ENCODE assay signal across 8 cellular contexts in the genomic region with DNA sequence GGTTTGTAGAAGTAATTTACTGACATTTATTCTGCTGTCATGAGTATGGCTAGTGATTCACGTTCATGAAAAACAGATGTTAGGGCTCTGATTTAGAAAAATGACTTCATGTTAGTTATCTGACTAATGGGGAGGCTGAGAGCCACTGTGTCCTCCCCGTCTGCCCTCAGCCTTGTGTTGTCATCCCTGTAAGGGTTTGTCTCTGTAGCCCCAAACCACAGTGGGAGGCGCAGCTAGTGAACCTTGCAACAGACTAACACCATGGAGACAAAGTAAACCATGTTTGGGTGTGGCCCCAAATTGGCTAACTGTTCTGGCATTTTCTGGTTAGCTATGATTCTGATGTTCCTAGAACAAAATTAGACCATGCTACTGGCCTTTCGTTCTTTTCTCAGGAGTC.
DNase-seq lines count a peak whose midpoint lies in the region; ATAC-seq and TF ChIP-seq lines count a peak whose summit lies in the region.

No MANE protein-coding gene starts in this region.

- no peak for TF ChIP-seq POLR2A in stomach (IDR thresholded peaks at IDR 0.05)

- H3K27ac ChIP-seq in muscle layer of colon (ENCODE audit: low read depth, low read length): peak overlapping the region; percentile 61
- H3K27ac ChIP-seq in stomach: peak overlapping the region; percentile 9 to 98 (median 95)

- H3K9me3 Mint-ChIP-seq in IgD-negative memory B cell: no peaks in the 10 kb centered on the region

- peaks cover 5% of the 10 kb centered on the region for H3K36me3 Mint-ChIP-seq in IgD-negative memory B cell

- H3K4me1 ChIP-seq in muscle layer of colon (ENCODE audit: insufficient read depth, low read length) (peaks cover 44% of the 10 kb centered on the region), stomach (peaks cover 28 to 61% (median 45%) of the 10 kb centered on the region in 4 donors)

- peak overlapping the region; percentile 99 to 100 (median 99) for H3K27ac Mint-ChIP-seq in IgD-negative memory B cell

- WGBS in stomach, 5 donors: 14 to 30% (median 24%) methylated on average over 4 of the region's 4 CpGs

- peaks cover 21 to 43% (median 41%) of the 10 kb centered on the region in 3 donors for H3K4me1 Mint-ChIP-seq in IgD-negative memory B cell

- H3K27me3 Mint-ChIP-seq in IgD-negative memory B cell: peaks cover 3% of the 10 kb centered on the region

- peak; percentile 89 for DNase-seq in activated CD4-positive, alpha-beta T cell treated with anti-CD3 and anti-CD28 coated beads for 48 hours
- DNase-seq in dedifferentiated amniotic fluid mesenchymal stem cell (ENCODE audit: extremely low spot score) (peak; percentile 99), stomach (peak; percentile 67), NCI-H2196 (lab: John Stamatoyannopoulos, UW; ENCODE audit: unreplicated experiment) (no peak), DMS79 (lab: John Stamatoyannopoulos, UW) (no peak)

- H3K4me3 Mint-ChIP-seq in IgD-negative memory B cell: peak overlapping the region; percentile 73 to 90 (median 82)

- intact Hi-C loops in stomach (cut with DNase I; ENCODE audit: low total_unique reads): no loop called here

- peak; percentile 34 for ATAC-seq in GM19438 (IDR thresholded peaks at IDR 0.05; ENCODE audit: low read depth, unreplicated experiment)

- TF ChIP-seq EP300 in stomach (IDR thresholded peaks at IDR 0.05): peak; percentile 9

- peak overlapping the region; percentile 50 for H3K9ac ChIP-seq in muscle layer of colon (ENCODE audit: low read length)

- no peak overlapping the region for H3K4me3 ChIP-seq in muscle layer of colon (ENCODE audit: low read depth in 1 of 2, low read length in 2 of 2)
- H3K4me3 ChIP-seq in stomach: no peak overlapping the region

- TF ChIP-seq CTCF in stomach (IDR thresholded peaks at IDR 0.05): no peak

- H3K27me3 ChIP-seq in muscle layer of colon (ENCODE audit: control insufficient read depth in 1 of 2, insufficient read depth in 2 of 2, low read length in 2 of 2): no peaks in the 10 kb centered on the region
- H3K27me3 ChIP-seq in stomach: no peaks in the 10 kb centered on the region

- H3K36me3 ChIP-seq in muscle layer of colon (ENCODE audit: insufficient read depth, low read length) (no peaks in the 10 kb centered on the region), stomach (no peaks in the 10 kb centered on the region)

- H3K9me3 ChIP-seq in muscle layer of colon (ENCODE audit: low read length) (no peaks in the 10 kb centered on the region), stomach (no peaks in the 10 kb centered on the region)

Comparison
In these comparisons a context has a peak if more than half of its experiments do, and no peak if none do; other contexts are left out.
1. DNase-seq: peak in activated CD4-positive, alpha-beta T cell treated with anti-CD3 and anti-CD28 coated beads for 48 hours (single experiment), dedifferentiated amniotic fluid mesenchymal stem cell (single experiment) and stomach (single experiment); none in NCI-H2196 (single experiment) and DMS79 (single experiment).